10 cellular contexts compared by ENCODE assay signal in the genomic region with DNA sequence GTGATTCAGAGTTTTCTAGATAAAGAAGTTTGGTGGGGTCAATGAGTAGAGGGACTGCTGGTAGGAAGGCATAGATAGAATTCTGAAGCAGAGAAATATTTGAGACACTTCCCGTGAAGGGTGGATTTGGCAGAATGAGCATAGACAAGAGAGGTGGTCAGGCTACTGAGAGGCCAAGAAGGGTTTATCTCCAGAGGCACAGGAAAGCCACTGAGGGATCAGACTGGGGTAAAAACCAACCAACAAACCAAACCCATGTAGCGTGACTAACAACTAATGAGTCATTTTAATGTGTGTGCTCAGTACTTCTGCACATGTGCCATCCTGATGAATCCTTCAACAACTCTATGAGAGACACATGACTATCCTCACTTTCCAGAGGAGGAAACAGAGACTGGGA. TPM values are rescaled to one million over a fixed set of nuclear protein-coding genes. Genes with fewer than 3 reads are reported as not detected.
DNase-seq lines count a peak whose midpoint lies in the region; TF ChIP-seq lines count a peak whose summit lies in the region.
"Had no signal": no experiment of that assay in that cellular context is flagged by ENCODE, and none has a peak within 500 bp of the region (broad histone marks: within the 10 kb centered on the region; RNA-seq: fewer than 3 reads in every experiment).

No MANE protein-coding gene starts in this region.

- peaks cover 6% of the 10 kb centered on the region for H3K9me3 Mint-ChIP-seq in neural progenitor cell
- H3K9me3 Mint-ChIP-seq: T-helper 1 cell treated with Interleukin-12 subunit alpha and Interleukin-12 subunit beta and Interleukin-4 antibody, amounts not matched to agents 30 μg/mL and 1 μg/mL, for 36 hours had no signal

- no peaks in the 10 kb centered on the region for H3K79me2 ChIP-seq in neural progenitor cell (ENCODE audit: low read depth)

- no peak overlapping the region for H3K4me3 ChIP-seq in coronary artery
- no peak overlapping the region for H3K4me3 ChIP-seq in prostate gland
- H3K4me3 ChIP-seq in neural progenitor cell = no peak overlapping the region
- H3K4me3 ChIP-seq: upper lobe of right lung had no signal

- no peaks in the 10 kb centered on the region for H3F3A ChIP-seq in neural progenitor cell (ENCODE audit: low read depth)

- H3K27me3 Mint-ChIP-seq in neural progenitor cell (ENCODE audit: insufficient read depth, low read depth) = no peaks in the 10 kb centered on the region

- peak; percentile 86 for DNase-seq in Daoy (ENCODE audit: low read depth)
- peak; percentile 91 for DNase-seq in MV-4-11 (lab: John Stamatoyannopoulos, UW)
- DNase-seq in coronary artery (ENCODE audit: low spot score) = peak; percentile 9
- DNase-seq in prostate gland (ENCODE audit: low spot score) = no peak
- DNase-seq in activated CD8-positive, alpha-beta memory T cell treated with anti-CD3 and anti-CD28 coated beads for 24 hours = no peak
- no peak for DNase-seq in GM13976 (ENCODE audit: low spot score)
- no peak for DNase-seq in cerebellum (ENCODE audit: low spot score)
- DNase-seq in neural progenitor cell (ENCODE audit: low spot score) = no peak
- DNase-seq: upper lobe of right lung had no signal

- H3K4me2 ChIP-seq in neural progenitor cell = no peak overlapping the region

- no peak overlapping the region for H3K9ac ChIP-seq in neural progenitor cell

- H3K4me1 ChIP-seq in prostate gland (replicated peaks) = peaks cover 13% of the 10 kb centered on the region
- no peaks in the 10 kb centered on the region for H3K4me1 ChIP-seq in neural progenitor cell
- H3K4me1 ChIP-seq: upper lobe of right lung had no signal

- peaks cover 18% of the 10 kb centered on the region for H3K4me1 Mint-ChIP-seq in neural progenitor cell

- no peaks in the 10 kb centered on the region for H4K20me1 ChIP-seq in neural progenitor cell (ENCODE audit: low read depth)

- H3K36me3 Mint-ChIP-seq in neural progenitor cell = no peaks in the 10 kb centered on the region

- H3K27me3 ChIP-seq in prostate gland (replicated peaks; ENCODE audit: insufficient read depth) (no peaks in the 10 kb centered on the region), neural progenitor cell (peaks cover 10% of the 10 kb centered on the region)
- H3K27me3 ChIP-seq: upper lobe of right lung had no signal

- no peaks in the 10 kb centered on the region for H3K36me3 ChIP-seq in prostate gland
- H3K36me3 ChIP-seq in neural progenitor cell = no peaks in the 10 kb centered on the region
- H3K36me3 ChIP-seq: upper lobe of right lung had no signal

- intact Hi-C loops in prostate gland (cut with DNase I) = loop anchor here (5.0 kb wide), 1 partner anchor 41 kb away; no protein-coding TSS in a partner anchor

- H3K27ac Mint-ChIP-seq in neural progenitor cell = no peak overlapping the region
- H3K27ac Mint-ChIP-seq: T-helper 1 cell treated with Interleukin-12 subunit alpha and Interleukin-12 subunit beta and Interleukin-4 antibody, amounts not matched to agents 30 μg/mL and 1 μg/mL, for 36 hours had no signal

- in situ Hi-C loops in GM13976 (cut with MboI; ENCODE audit: low sequenced_read_pairs, unreplicated experiment) = no loop called here

- H2AFZ ChIP-seq in neural progenitor cell (replicated peaks) = no peak overlapping the region

- no peak for TF ChIP-seq POLR2A in prostate gland (IDR thresholded peaks at IDR 0.05)

- 78% methylated on average over 2 of the region's 2 CpGs for WGBS in prostate gland

- H3K4me3 Mint-ChIP-seq in neural progenitor cell = no peak overlapping the region
- H3K4me3 Mint-ChIP-seq: T-helper 1 cell treated with Interleukin-12 subunit alpha and Interleukin-12 subunit beta and Interleukin-4 antibody, amounts not matched to agents 30 μg/mL and 1 μg/mL, for 36 hours had no signal

- H3K9me3 ChIP-seq in prostate gland (no peaks in the 10 kb centered on the region), neural progenitor cell (ENCODE audit: low read depth) (no peaks in the 10 kb centered on the region)
- H3K9me3 ChIP-seq: upper lobe of right lung had no signal

- H3K27ac ChIP-seq in coronary artery (peak overlapping the region in 1 of 2 donors; percentile 44), prostate gland (peak overlapping the region; percentile 36 to 55), neural progenitor cell (no peak overlapping the region)
- H3K27ac ChIP-seq: upper lobe of right lung had no signal

- TF ChIP-seq CTCF in coronary artery (IDR thresholded peaks at IDR 0.05) (no peak), prostate gland (IDR thresholded peaks at IDR 0.05) (no peak), GM13976 (IDR thresholded peaks at IDR 0.05; ENCODE audit: borderline replicate concordance, control extremely low read depth, extremely low read depth, insufficient read depth, missing control alignments) (no peak), neural progenitor cell (IDR thresholded peaks at IDR 0.05) (no peak)

RNA-seq across cellular contexts. Expression of a gene that starts 60.0 kb away (rescaled TPM):
- total RNA-seq in Daoy (2014; rRNA removed; shearing (Covaris generic)) = 1.9 and 4.1 TPM in 2 replicates
- total RNA-seq in prostate gland = 10 to 100 TPM in 1 of 2 donors, 1 to 10 TPM in 1; 3.3 to 14.5 TPM
- total RNA-seq in cerebellum = 17.1 TPM
- total RNA-seq in neural progenitor cell (ENCODE audit: low replicate concordance) = 2.5 and 8.1 TPM in 2 replicates

Comparison
In these comparisons a context has a peak if more than half of its experiments do, and no peak if none do; other contexts are left out.
1. DNase-seq: peak in Daoy (single experiment), MV-4-11 (single experiment) and coronary artery (single experiment); none in prostate gland (single experiment), activated CD8-positive, alpha-beta memory T cell treated with anti-CD3 and anti-CD28 coated beads for 24 hours (single experiment), GM13976 (single experiment), cerebellum (single experiment) and neural progenitor cell (single experiment).